11 cellular contexts compared by ENCODE assay signal in genomic region chr3:172145287-172145686, GRCh38.
A peak's percentile ranks its signal among the peaks of the same experiment; 100 is the strongest.
DNase-seq lines count a peak whose midpoint lies in the region; ATAC-seq and TF ChIP-seq lines count a peak whose summit lies in the region.
"Had no signal": no experiment of that assay in that cellular context is flagged by ENCODE, and none has a peak within 500 bp of the region (broad histone marks: within the 10 kb centered on the region; RNA-seq: fewer than 3 reads in every experiment).

No MANE protein-coding gene starts in this region.

- intact Hi-C loops in A673 (cut with micrococcal nuclease; ENCODE audit: unreplicated experiment), result no loop called here

- no TSS peak for BruUV-seq in A673 (replicated peaks; lab: Mats Ljungman, UMichigan)

- TF ChIP-seq CTCF in mesothelial cell of epicardium (IDR thresholded peaks at IDR 0.05; ENCODE audit: unreplicated experiment) (no peak), A673 (conservative IDR thresholded peaks at IDR 0.05; ENCODE audit: low read depth, low read length) (no peak)

- no peaks in the 10 kb centered on the region for H3K27me3 Mint-ChIP-seq in mesothelial cell of epicardium (ENCODE audit: low read depth)

- no peak overlapping the region for H3K4me3 ChIP-seq in A673 (ENCODE audit: low read depth, low read length, poor library complexity, severe bottlenecking)
- H3K4me3 ChIP-seq: prostate gland, SJCRH30 had no signal

- no peak for TF ChIP-seq POLR2A in GM18505 (IDR thresholded peaks at IDR 0.05; ENCODE audit: borderline replicate concordance, extremely low read depth, insufficient read depth, insufficient read length)

- no peaks in the 10 kb centered on the region for H3K9me3 ChIP-seq in A673 (ENCODE audit: low read depth, low read length, poor library complexity, severe bottlenecking)
- H3K9me3 ChIP-seq: prostate gland, SJCRH30 had no signal

- no peak overlapping the region for H3K4me3 Mint-ChIP-seq in mesothelial cell of epicardium

- peaks cover 4% of the 10 kb centered on the region for H3K9me3 Mint-ChIP-seq in mesothelial cell of epicardium

- H3K36me3 Mint-ChIP-seq in mesothelial cell of epicardium, result peaks cover 13% of the 10 kb centered on the region

- no peaks in the 10 kb centered on the region for H3K36me3 ChIP-seq in A673 (ENCODE audit: insufficient read depth, low read length, poor library complexity, severe bottlenecking)
- H3K36me3 ChIP-seq: prostate gland had no signal

- POLR2A ChIA-PET in A673 (lab: Charles Lee; ENCODE audit: low non-redundant PET), result no interaction called here

- H3K27ac Mint-ChIP-seq in mesothelial cell of epicardium, result peak overlapping the region; percentile 11

- DNase-seq in mesothelial cell of epicardium (ENCODE audit: low spot score in 2 of 2, unreplicated experiment in 2 of 2) (no peak), ecto neural progenitor cell (ENCODE audit: low spot score) (no peak), NCI-H1436 (lab: John Stamatoyannopoulos, UW) (no peak), A673 (ENCODE audit: low spot score) (no peak), activated gamma-delta T cell treated with Interleukin-2 at 50 U/mL for 16 hours (no peak)
- DNase-seq: NCI-H2107, SJCRH30 had no signal

- CTCF ChIA-PET in A673 (lab: Charles Lee), result no interaction called here

- H3K27me3 ChIP-seq in A673 (replicated peaks; ENCODE audit: insufficient read depth, low read depth, low read length, poor library complexity), result no peaks in the 10 kb centered on the region
- H3K27me3 ChIP-seq: SJCRH30 had no signal

- no peak overlapping the region for H3K27ac ChIP-seq in A673 (ENCODE audit: low read depth, low read length, poor library complexity, severe bottlenecking)
- H3K27ac ChIP-seq: prostate gland, SJCRH30 had no signal

- ATAC-seq in GM18505 (IDR thresholded peaks at IDR 0.05; ENCODE audit: unreplicated experiment), result peak; percentile 41
- ATAC-seq in GM21526 (IDR thresholded peaks at IDR 0.05; ENCODE audit: low FRiP score, unreplicated experiment), result peak; percentile 50
- peak; percentile 24 for ATAC-seq in HG03565 (IDR thresholded peaks at IDR 0.05; ENCODE audit: unreplicated experiment)

- peaks cover 30% of the 10 kb centered on the region for H3K4me1 ChIP-seq in A673 (ENCODE audit: insufficient read depth, low read length, poor library complexity, severe bottlenecking)
- H3K4me1 ChIP-seq: prostate gland had no signal

- H3K4me1 Mint-ChIP-seq in mesothelial cell of epicardium, result peaks cover 53% of the 10 kb centered on the region
